In genomic region chr2:96142217-96143113, GRCh38 we compare ENCODE assay signal across 8 cellular contexts.
A peak's percentile ranks its signal among the peaks of the same experiment; 100 is the strongest.
DNase-seq lines count a peak whose midpoint lies in the region; ATAC-seq and FAIRE-seq lines count a peak whose summit lies in the region.

No MANE protein-coding gene starts in this region.

- DNase-seq in GM18507 (ENCODE audit: extremely low spot score, insufficient read length, low read depth) (no peak), NCI-H2029 treated with DMSO at 0.1 percent for 48 hours (lab: John Stamatoyannopoulos, UW) (no peak), OCI-M2 (lab: John Stamatoyannopoulos, UW; ENCODE audit: unreplicated experiment) (no peak)
- DNase-seq in activated CD4-positive, CD25-positive, alpha-beta regulatory T cell (lab: John Stamatoyannopoulos, UW), result peak; percentile 35 to 65 (median 50)
- DNase-seq in central memory CD4-positive, alpha-beta T cell, result peak; percentile 60
- DNase-seq in stimulated activated CD8-positive, alpha-beta memory T cell treated with anti-CD3 and anti-CD28 coated beads, Interleukin-12 subunit alpha, Interleukin-12 subunit beta, amount 100 ng/mL, for 4 hours (ENCODE audit: low read depth), result peak; percentile 65

- peak; percentile 47 for FAIRE-seq in GM18507 (lab: Jason Lieb, UNC)

- ATAC-seq in GM21723 (IDR thresholded peaks at IDR 0.05; ENCODE audit: unreplicated experiment) (no peak), HG02870 (IDR thresholded peaks at IDR 0.05; ENCODE audit: unreplicated experiment) (no peak)

Comparison
In these comparisons a context has a peak if more than half of its experiments do, and no peak if none do; other contexts are left out.
1. DNase-seq: peak in activated CD4-positive, CD25-positive, alpha-beta regulatory T cell (4 of 4), central memory CD4-positive, alpha-beta T cell (single experiment) and stimulated activated CD8-positive, alpha-beta memory T cell treated with anti-CD3 and anti-CD28 coated beads, Interleukin-12 subunit alpha, Interleukin-12 subunit beta, amount 100 ng/mL, for 4 hours (single experiment); none in GM18507 (single experiment), NCI-H2029 treated with DMSO at 0.1 percent for 48 hours (single experiment) and OCI-M2 (single experiment).